ENCODE assay signal across 9 cellular contexts in the genomic region with DNA sequence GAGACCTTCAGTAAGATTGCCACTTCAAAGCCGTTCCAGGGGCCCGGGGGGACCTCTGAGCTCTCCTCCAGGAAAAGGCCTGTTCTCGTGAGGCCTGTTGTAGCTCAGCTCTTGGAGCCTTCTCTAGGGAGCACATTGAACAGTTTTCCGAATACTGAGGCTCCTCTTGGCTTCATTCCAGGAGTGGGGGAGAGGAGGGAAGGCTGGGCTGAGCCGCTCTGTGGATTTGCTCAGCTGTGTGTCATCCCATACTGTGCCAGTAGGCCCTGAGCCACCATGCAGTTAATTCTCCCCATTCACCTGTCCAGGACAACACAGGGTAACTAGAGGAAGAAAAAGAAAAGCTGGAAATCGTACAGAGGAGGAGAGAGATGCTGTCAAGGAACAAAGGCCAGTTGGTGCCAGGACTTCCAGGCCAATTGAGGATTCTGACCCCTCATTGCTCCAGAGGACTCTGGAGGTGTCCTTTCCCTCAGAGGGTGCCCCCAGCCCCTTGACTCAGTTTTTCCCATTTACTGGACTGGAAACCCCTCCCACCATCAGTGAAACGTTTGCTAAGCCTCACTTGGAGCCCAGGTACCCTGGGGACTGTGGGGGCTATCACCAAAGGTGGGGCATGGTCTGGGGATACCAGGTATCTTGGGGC. TPM values are rescaled to one million over a fixed set of nuclear protein-coding genes. Genes with fewer than 3 reads are reported as not detected.
DNase-seq lines count a peak whose midpoint lies in the region; ATAC-seq and TF ChIP-seq lines count a peak whose summit lies in the region.
"Had no signal": no experiment of that assay in that cellular context is flagged by ENCODE, and none has a peak within 500 bp of the region (broad histone marks: within the 10 kb centered on the region; RNA-seq: fewer than 3 reads in every experiment).

No MANE protein-coding gene starts in this region.

- H3K79me2 ChIP-seq in hepatocyte: no peaks in the 10 kb centered on the region

- no peak for TF ChIP-seq POLR2A in suprapubic skin (IDR thresholded peaks at IDR 0.05)

- H3K4me3 ChIP-seq in hepatocyte: no peak overlapping the region
- no peak overlapping the region for H3K4me3 ChIP-seq in suprapubic skin

- no peak for ATAC-seq in HG03520 (IDR thresholded peaks at IDR 0.05; ENCODE audit: unreplicated experiment)

- no peaks in the 10 kb centered on the region for H4K20me1 ChIP-seq in hepatocyte (ENCODE audit: insufficient read depth, poor library complexity, severe bottlenecking)

- peaks cover 4% of the 10 kb centered on the region for H3K9me3 ChIP-seq in hepatocyte (ENCODE audit: low read depth)
- H3K9me3 ChIP-seq in suprapubic skin: peaks cover 3% of the 10 kb centered on the region

- H3K9me2 ChIP-seq in hepatocyte (replicated peaks; ENCODE audit: insufficient read depth): no peaks in the 10 kb centered on the region

- TF ChIP-seq EP300 in suprapubic skin (IDR thresholded peaks at IDR 0.05): no peak

- no peak overlapping the region for H3K4me2 ChIP-seq in hepatocyte

- no peak overlapping the region for H2AFZ ChIP-seq in hepatocyte

- 62% methylated on average over 7 of the region's 7 CpGs for WGBS in hepatocyte (ENCODE audit: low lambda C conversion rate, missing lambda C conversion rate)
- WGBS in suprapubic skin: 39% methylated on average over 7 of the region's 7 CpGs

- peak overlapping the region; percentile 54 for H3K27ac ChIP-seq in angular gyrus (ENCODE audit: low read depth, low read length)
- H3K27ac ChIP-seq in hepatocyte: no peak overlapping the region
- peak overlapping the region; percentile 32 for H3K27ac ChIP-seq in suprapubic skin

- H3K27me3 ChIP-seq in hepatocyte: no peaks in the 10 kb centered on the region
- no peaks in the 10 kb centered on the region for H3K27me3 ChIP-seq in suprapubic skin

- DNase-seq in NCI-H1694 (lab: John Stamatoyannopoulos, UW) (peak; percentile 57), hepatocyte (ENCODE audit: low spot score) (peak; percentile 62), suprapubic skin (ENCODE audit: low spot score in 2 of 2) (peak; percentile 59 to 65), SIG-M5 (lab: John Stamatoyannopoulos, UW) (no peak), NCI-H2227 treated with DMSO at 0.1 percent for 48 hours (lab: John Stamatoyannopoulos, UW) (no peak), GM19238 (ENCODE audit: insufficient read length, low spot score) (no peak)
- DNase-seq: stimulated activated CD4-positive, alpha-beta T cell treated with anti-CD3 and anti-CD28 coated beads, Interleukin-1b, Interleukin-23, amount 100 ng/mL, for 48 hours had no signal

- H3K4me1 ChIP-seq in hepatocyte (ENCODE audit: insufficient read depth): peaks cover 10% of the 10 kb centered on the region
- peaks cover 50% of the 10 kb centered on the region for H3K4me1 ChIP-seq in suprapubic skin

- H3K36me3 ChIP-seq in hepatocyte (replicated peaks; ENCODE audit: insufficient read depth, low read depth) (no peaks in the 10 kb centered on the region), suprapubic skin (no peaks in the 10 kb centered on the region)

- TF ChIP-seq CTCF in hepatocyte (IDR thresholded peaks at IDR 0.05; ENCODE audit: poor library complexity): no peak
- no peak for TF ChIP-seq CTCF in suprapubic skin (IDR thresholded peaks at IDR 0.05)

RNA-seq across cellular contexts. Expression of a gene that starts 41.4 kb away (rescaled TPM):
- total RNA-seq in hepatocyte: 25.8 and 26.8 TPM in 2 replicates
- 26.3 and 29.6 TPM in 2 replicates for polyA plus RNA-seq in hepatocyte
- 10 to 100 TPM; 23.3 to 38.2 (median 34.2) TPM for total RNA-seq in suprapubic skin

RNA-seq across cellular contexts. Expression of a gene that starts 57.5 kb away (rescaled TPM):
- total RNA-seq in hepatocyte (0.24 and 0.37 TPM in 2 replicates), suprapubic skin (1 to 10 TPM; 1.9 to 3.1 (median 2.4) TPM)
- polyA plus RNA-seq in hepatocyte: 0.10 and 0.24 TPM in 2 replicates

Comparison
In these comparisons a context has a peak if more than half of its experiments do, and no peak if none do; other contexts are left out.
1. DNase-seq: peak in NCI-H1694 (single experiment), hepatocyte (single experiment) and suprapubic skin (2 of 2); none in SIG-M5 (single experiment), NCI-H2227 treated with DMSO at 0.1 percent for 48 hours (single experiment) and GM19238 (single experiment).